ENCODE assay signal across 25 cellular contexts in genomic region chr2:216146573-216146972, GRCh38. TPM values are rescaled to one million over a fixed set of nuclear protein-coding genes. Genes with fewer than 3 reads are reported as not detected.
DNase-seq lines count a peak whose midpoint lies in the region; FAIRE-seq and TF ChIP-seq lines count a peak whose summit lies in the region.
"Had no signal": no experiment of that assay in that cellular context is flagged by ENCODE, and none has a peak within 500 bp of the region (broad histone marks: within the 10 kb centered on the region; RNA-seq: fewer than 3 reads in every experiment).

No MANE protein-coding gene starts in this region.

- H3K4me1 Mint-ChIP-seq in activated naive CD4-positive, alpha-beta T cell treated with anti-CD3 and anti-CD28 coated beads, Interleukin-2, amount 10 ng/mL, durations not matched to agents 7 days and 5 days, result peaks cover 21% of the 10 kb centered on the region
- peaks cover 34% of the 10 kb centered on the region for H3K4me1 Mint-ChIP-seq in astrocyte (ENCODE audit: low read depth, unreplicated experiment)
- H3K4me1 Mint-ChIP-seq in nephron progenitor cell, result no peaks in the 10 kb centered on the region
- H3K4me1 Mint-ChIP-seq: B cell had no signal

- H2AFZ ChIP-seq in astrocyte (ENCODE audit: low read depth, low read length), result no peak overlapping the region
- H2AFZ ChIP-seq: GM23248 had no signal

- H3K27ac Mint-ChIP-seq in activated naive CD4-positive, alpha-beta T cell treated with anti-CD3 and anti-CD28 coated beads, Interleukin-2, amount 10 ng/mL, durations not matched to agents 7 days and 5 days, result peak overlapping the region; percentile 61
- H3K27ac Mint-ChIP-seq in astrocyte (ENCODE audit: unreplicated experiment), result peak overlapping the region; percentile 12
- H3K27ac Mint-ChIP-seq in nephron progenitor cell, result peak overlapping the region; percentile 92
- H3K27ac Mint-ChIP-seq: B cell had no signal

- no peak overlapping the region for H3K4me2 ChIP-seq in astrocyte (ENCODE audit: low read length)

- H3K4me3 ChIP-seq in H7 (ENCODE audit: insufficient read depth, low read depth, low read length), result no peak overlapping the region
- no peak overlapping the region for H3K4me3 ChIP-seq in astrocyte (ENCODE audit: insufficient read depth, low read depth, low read length)
- H3K4me3 ChIP-seq in colonic mucosa, result no peak overlapping the region
- H3K4me3 ChIP-seq: cardiac muscle cell, esophagus squamous epithelium, GM23248, skin epidermis, tibial nerve had no signal

- no peak overlapping the region for H3K27ac ChIP-seq in astrocyte (ENCODE audit: low read depth, low read length)
- H3K27ac ChIP-seq in colonic mucosa, result no peak overlapping the region
- H3K27ac ChIP-seq: cardiac muscle cell, esophagus squamous epithelium, GM23248, skin epidermis, tibial nerve had no signal

- H3K36me3 ChIP-seq in H7 (replicated peaks; ENCODE audit: control insufficient read depth, insufficient read depth, low read length), result peaks cover 43% of the 10 kb centered on the region
- H3K36me3 ChIP-seq in astrocyte (ENCODE audit: insufficient read depth, low read length), result peaks cover 74% of the 10 kb centered on the region
- peaks cover 33% of the 10 kb centered on the region for H3K36me3 ChIP-seq in colonic mucosa

- H3K36me3 Mint-ChIP-seq in activated naive CD4-positive, alpha-beta T cell treated with anti-CD3 and anti-CD28 coated beads, Interleukin-2, amount 10 ng/mL, durations not matched to agents 7 days and 5 days, result peaks cover 49% of the 10 kb centered on the region
- H3K36me3 Mint-ChIP-seq in astrocyte (ENCODE audit: low read depth, unreplicated experiment) (peaks cover 1% of the 10 kb centered on the region), nephron progenitor cell (ENCODE audit: low read depth) (peaks cover 58% of the 10 kb centered on the region)

- H4K20me1 ChIP-seq in astrocyte (ENCODE audit: insufficient read depth, low read length), result peaks cover 38% of the 10 kb centered on the region

- no peak for DNase-seq in activated naive CD4-positive, alpha-beta T cell treated with anti-CD3 and anti-CD28 coated beads, Interleukin-2, amount 10 ng/mL, durations not matched to agents 7 days and 5 days
- DNase-seq in activated naive CD4-positive, alpha-beta T cell treated with anti-CD3 and anti-CD28 coated beads, Interleukin-2, amount 50 U/mL, for 16 hours, result no peak
- DNase-seq in H7, result peak; percentile 8
- DNase-seq in astrocyte (ENCODE audit: low read depth), result no peak
- no peak for DNase-seq in nephron progenitor cell
- DNase-seq in NOMO-1 treated with dmso at 0.1 percent for 144 hours (lab: John Stamatoyannopoulos, UW; ENCODE audit: unreplicated experiment), result no peak
- DNase-seq in colonic mucosa, result no peak
- DNase-seq in hypothalamus (lab: John Stamatoyannopoulos, UW), result no peak
- DNase-seq: activated CD4-positive, alpha-beta T cell treated with anti-CD3 and anti-CD28 coated beads, Interleukin-2, amount 50 U/mL, for 48 hours; activated CD4-positive, CD25-positive, alpha-beta regulatory T cell; anterior cingulate cortex; DMS53; esophagus squamous epithelium; foreskin melanocyte; GM23248; NCI-H1105; NCI-H1930; NCI-H526 treated with DMSO at 0.1 percent for 48 hours; SIG-M5; SW 1271 had no signal

- intact Hi-C loops in colonic mucosa (cut with DNase I), result no loop called here

- CTCF ChIA-PET in activated naive CD4-positive, alpha-beta T cell treated with anti-CD3 and anti-CD28 coated beads, Interleukin-2, amount 10 ng/mL, durations not matched to agents 7 days and 5 days (lab: Charles Lee), result interaction anchor here (0.6 kb wide), 1 partner anchor 36 kb away, joined by 4 read pairs; no protein-coding TSS in a partner anchor

- TF ChIP-seq CTCF in astrocyte (IDR thresholded peaks at IDR 0.05; ENCODE audit: insufficient read depth, low read depth, low read length) (no peak), nephron progenitor cell (IDR thresholded peaks at IDR 0.05) (no peak), colonic mucosa (IDR thresholded peaks at IDR 0.05) (no peak)

- no peaks in the 10 kb centered on the region for H3K27me3 ChIP-seq in H7 (ENCODE audit: control insufficient read depth, insufficient read depth, low read length)
- no peaks in the 10 kb centered on the region for H3K27me3 ChIP-seq in astrocyte (ENCODE audit: insufficient read depth, low read length)
- no peaks in the 10 kb centered on the region for H3K27me3 ChIP-seq in colonic mucosa
- H3K27me3 ChIP-seq: cardiac muscle cell, esophagus squamous epithelium, tibial nerve had no signal

- H3K4me1 ChIP-seq in astrocyte (ENCODE audit: insufficient read depth, low read length), result peaks cover 15% of the 10 kb centered on the region
- no peaks in the 10 kb centered on the region for H3K4me1 ChIP-seq in colonic mucosa
- H3K4me1 ChIP-seq: esophagus squamous epithelium, tibial nerve had no signal

- H3K9ac ChIP-seq in astrocyte (ENCODE audit: low read length) (no peak overlapping the region), colonic mucosa (ENCODE audit: low read depth in 2 of 2, low read length in 2 of 2) (no peak overlapping the region)
- H3K9ac ChIP-seq: GM23248 had no signal

- no peak overlapping the region for H3K4me3 Mint-ChIP-seq in activated naive CD4-positive, alpha-beta T cell treated with anti-CD3 and anti-CD28 coated beads, Interleukin-2, amount 10 ng/mL, durations not matched to agents 7 days and 5 days
- H3K4me3 Mint-ChIP-seq in astrocyte (ENCODE audit: unreplicated experiment), result no peak overlapping the region
- no peak overlapping the region for H3K4me3 Mint-ChIP-seq in nephron progenitor cell
- H3K4me3 Mint-ChIP-seq: B cell had no signal

- H3K9me3 ChIP-seq in astrocyte (ENCODE audit: insufficient read depth, low read depth, low read length) (no peaks in the 10 kb centered on the region), colonic mucosa (no peaks in the 10 kb centered on the region)
- H3K9me3 ChIP-seq: esophagus squamous epithelium, tibial nerve had no signal

- H3K79me2 ChIP-seq in astrocyte (ENCODE audit: insufficient read depth, low read length), result peaks cover 63% of the 10 kb centered on the region

- H3K27me3 Mint-ChIP-seq in activated naive CD4-positive, alpha-beta T cell treated with anti-CD3 and anti-CD28 coated beads, Interleukin-2, amount 10 ng/mL, durations not matched to agents 7 days and 5 days, result no peaks in the 10 kb centered on the region
- H3K27me3 Mint-ChIP-seq in astrocyte (ENCODE audit: low read depth, unreplicated experiment) (no peaks in the 10 kb centered on the region), nephron progenitor cell (ENCODE audit: low read depth, poor library complexity) (no peaks in the 10 kb centered on the region)
- H3K27me3 Mint-ChIP-seq: B cell had no signal

- no peaks in the 10 kb centered on the region for H3K9me3 Mint-ChIP-seq in activated naive CD4-positive, alpha-beta T cell treated with anti-CD3 and anti-CD28 coated beads, Interleukin-2, amount 10 ng/mL, durations not matched to agents 7 days and 5 days
- H3K9me3 Mint-ChIP-seq in astrocyte (ENCODE audit: unreplicated experiment) (no peaks in the 10 kb centered on the region), nephron progenitor cell (no peaks in the 10 kb centered on the region)

- no peak for FAIRE-seq in astrocyte (lab: Jason Lieb, UNC)
- FAIRE-seq: RCC 7860 had no signal

RNA-seq across cellular contexts. Expression of gene XRCC5, which starts 37.4 kb away (rescaled TPM):
- total RNA-seq in H7 (2014; rRNA removed; shearing (Covaris generic)), result 496 and 523 TPM in 2 replicates
- total RNA-seq in astrocyte (237 and 249 TPM in 2 replicates), colonic mucosa (100 to 1,000 TPM; 205 to 244 TPM)

Comparison
In these comparisons a context has a peak if more than half of its experiments do, and no peak if none do; other contexts are left out.
1. H3K27ac Mint-ChIP-seq: peak in every context shown above with its lines; median percentile 92 in nephron progenitor cell; 61 in activated naive CD4-positive, alpha-beta T cell treated with anti-CD3 and anti-CD28 coated beads, Interleukin-2, amount 10 ng/mL, durations not matched to agents 7 days and 5 days; 12 in astrocyte.